Comparison of ENCODE assay signal across 7 cellular contexts in genomic region chr3:128154354-128154753, GRCh38. TPM values are rescaled to one million over a fixed set of nuclear protein-coding genes. Genes with fewer than 3 reads are reported as not detected.
DNase-seq lines count a peak whose midpoint lies in the region; ATAC-seq and TF ChIP-seq lines count a peak whose summit lies in the region.
"Not testable (repeated sequence)": the region's sequence is repeated elsewhere in the genome, so short reads cannot be mapped to it uniquely, and the experiment has no call there.

No MANE protein-coding gene starts in this region.

- not testable (repeated sequence) for DNase-seq in GM06990 (ENCODE audit: extremely low read depth, insufficient read length); NT2/D1 (ENCODE audit: low read depth, low spot score); activated CD8-positive, alpha-beta memory T cell treated with anti-CD3 and anti-CD28 coated beads, Interleukin-2, amount 10 ng/mL, durations not matched to agents 7 days and 5 days; central memory CD8-positive, alpha-beta T cell (ENCODE audit: low spot score in 2 of 2); heart left ventricle

- not testable (repeated sequence) for H3K9me3 ChIP-seq in NT2/D1 (ENCODE audit: insufficient read depth, low read length); heart left ventricle; muscle layer of colon (ENCODE audit: low read length); skeletal muscle satellite cell (replicated peaks; ENCODE audit: low read length)

- not testable (repeated sequence) for TF ChIP-seq CTCF in GM06990 (IDR thresholded peaks at IDR 0.05; ENCODE audit: insufficient read depth, low read length, poor library complexity, severe bottlenecking); heart left ventricle (IDR thresholded peaks at IDR 0.05)

- H3K9me3 Mint-ChIP-seq in activated CD8-positive, alpha-beta memory T cell treated with anti-CD3 and anti-CD28 coated beads, Interleukin-2, amount 10 ng/mL, durations not matched to agents 7 days and 5 days (ENCODE audit: low read depth); central memory CD8-positive, alpha-beta T cell: not testable (repeated sequence)

- TF ChIP-seq POLR2A in heart left ventricle (IDR thresholded peaks at IDR 0.05), result not testable (repeated sequence)

- H3K4me3 Mint-ChIP-seq in activated CD8-positive, alpha-beta memory T cell treated with anti-CD3 and anti-CD28 coated beads, Interleukin-2, amount 10 ng/mL, durations not matched to agents 7 days and 5 days, result peak overlapping the region; percentile 84
- H3K4me3 Mint-ChIP-seq in central memory CD8-positive, alpha-beta T cell, result peak overlapping the region; percentile 85

- H3K27ac ChIP-seq in heart left ventricle (peak overlapping the region in 11 of 12 donors; percentile 93 to 97 (median 94)), muscle layer of colon (ENCODE audit: low read depth, low read length) (peak overlapping the region; percentile 82)

- 86 to 90% (median 89%) methylated on average over 16 of the region's 16 CpGs for WGBS in heart left ventricle, 4 donors

- peaks cover 25% of the 10 kb centered on the region for H3K4me1 Mint-ChIP-seq in activated CD8-positive, alpha-beta memory T cell treated with anti-CD3 and anti-CD28 coated beads, Interleukin-2, amount 10 ng/mL, durations not matched to agents 7 days and 5 days
- peaks cover 26% of the 10 kb centered on the region for H3K4me1 Mint-ChIP-seq in central memory CD8-positive, alpha-beta T cell

- H3K27ac Mint-ChIP-seq in activated CD8-positive, alpha-beta memory T cell treated with anti-CD3 and anti-CD28 coated beads, Interleukin-2, amount 10 ng/mL, durations not matched to agents 7 days and 5 days, result peak overlapping the region; percentile 92
- peak overlapping the region; percentile 84 for H3K27ac Mint-ChIP-seq in central memory CD8-positive, alpha-beta T cell (ENCODE audit: low read depth)

- H3K36me3 ChIP-seq in GM06990 (ENCODE audit: control insufficient read depth, insufficient read depth, low read length); muscle layer of colon (ENCODE audit: insufficient read depth, low read length); skeletal muscle satellite cell (ENCODE audit: insufficient read depth, low read length): not testable (repeated sequence)
- peaks cover 22% of the 10 kb centered on the region for H3K36me3 ChIP-seq in NT2/D1 (ENCODE audit: insufficient read depth, insufficient read length, low read length)
- peaks cover 0 to 19% (median 6%) of the 10 kb centered on the region in 9 donors for H3K36me3 ChIP-seq in heart left ventricle

- CTCF ChIA-PET in activated CD8-positive, alpha-beta memory T cell treated with anti-CD3 and anti-CD28 coated beads, Interleukin-2, amount 10 ng/mL, durations not matched to agents 7 days and 5 days (lab: Charles Lee), result interaction anchor here (0.7 to 2.3 kb wide), 8 partner anchors 9 to 168 kb away, joined by 3 to 17 read pairs (median 3); partner anchors contain the start of gene RUVBL1

- peaks cover 28% of the 10 kb centered on the region for H3K36me3 Mint-ChIP-seq in activated CD8-positive, alpha-beta memory T cell treated with anti-CD3 and anti-CD28 coated beads, Interleukin-2, amount 10 ng/mL, durations not matched to agents 7 days and 5 days
- H3K36me3 Mint-ChIP-seq in central memory CD8-positive, alpha-beta T cell (ENCODE audit: insufficient read depth), result peaks cover 10% of the 10 kb centered on the region

- not testable (repeated sequence) for H3K27me3 ChIP-seq in GM06990 (replicated peaks; ENCODE audit: control insufficient read depth, insufficient read depth, low read length); NT2/D1 (ENCODE audit: insufficient read depth, insufficient read length); heart left ventricle; muscle layer of colon (ENCODE audit: control insufficient read depth in 1 of 2, insufficient read depth in 2 of 2, low read length in 2 of 2); skeletal muscle satellite cell (ENCODE audit: control insufficient read depth, insufficient read depth, low read length)

- not testable (repeated sequence) for H3K27me3 Mint-ChIP-seq in activated CD8-positive, alpha-beta memory T cell treated with anti-CD3 and anti-CD28 coated beads, Interleukin-2, amount 10 ng/mL, durations not matched to agents 7 days and 5 days; central memory CD8-positive, alpha-beta T cell

- peak overlapping the region; percentile 95 for H3K9ac ChIP-seq in NT2/D1 (ENCODE audit: insufficient read length, low read depth)
- peak overlapping the region; percentile 53 for H3K9ac ChIP-seq in muscle layer of colon (ENCODE audit: low read length)
- H3K9ac ChIP-seq in skeletal muscle satellite cell (ENCODE audit: low read depth, low read length), result peak overlapping the region; percentile 87

- not testable (repeated sequence) for H3K4me1 ChIP-seq in NT2/D1 (ENCODE audit: insufficient read depth, insufficient read length); muscle layer of colon (ENCODE audit: insufficient read depth, low read length); skeletal muscle satellite cell (ENCODE audit: control insufficient read depth, insufficient read depth, low read length)
- peaks cover 0 to 31% (median 16%) of the 10 kb centered on the region in 12 donors for H3K4me1 ChIP-seq in heart left ventricle

- ATAC-seq in activated CD8-positive, alpha-beta memory T cell treated with anti-CD3 and anti-CD28 coated beads, Interleukin-2, amount 10 ng/mL, durations not matched to agents 7 days and 5 days; central memory CD8-positive, alpha-beta T cell (replicated peaks; ENCODE audit: extremely low read depth, poor library complexity, severe bottlenecking); heart left ventricle: not testable (repeated sequence)

- H3K4me2 ChIP-seq in skeletal muscle satellite cell (ENCODE audit: low read length), result peak overlapping the region; percentile 84

- H3K4me3 ChIP-seq in GM06990 (replicated peaks; ENCODE audit: low read depth, low read length) (peak overlapping the region; percentile 97), NT2/D1 (ENCODE audit: insufficient read length, low read depth) (peak overlapping the region; percentile 99), heart left ventricle (peak overlapping the region in 11 of 12 donors; percentile 74 to 99 (median 95)), muscle layer of colon (ENCODE audit: low read depth in 1 of 2, low read length in 2 of 2) (peak overlapping the region in 1 of 2 donors; percentile 63), skeletal muscle satellite cell (ENCODE audit: low read length) (peak overlapping the region; percentile 89)

- intact Hi-C loops in heart left ventricle (cut with DNase I), result not testable (repeated sequence)

RNA-seq across cellular contexts. Expression of gene EEFSEC, which starts 1.1 kb away (rescaled TPM):
- 10 to 100 TPM; 19.4 to 19.7 TPM for total RNA-seq in activated CD8-positive, alpha-beta memory T cell treated with anti-CD3 and anti-CD28 coated beads, Interleukin-2, amount 10 ng/mL, durations not matched to agents 7 days and 5 days
- total RNA-seq in heart left ventricle, result 10 to 100 TPM; 17.8 to 48.0 (median 23.7) TPM
- 10 to 100 TPM; 17.5 to 19.4 TPM for polyA plus RNA-seq in heart left ventricle
- 4.6 and 7.4 TPM in 2 replicates for total RNA-seq in skeletal muscle satellite cell (2012; rRNA removed)

RNA-seq across cellular contexts. Expression of gene RUVBL1, which starts 30.7 kb away (rescaled TPM):
- 10 to 100 TPM; 63.8 to 73.5 TPM for total RNA-seq in activated CD8-positive, alpha-beta memory T cell treated with anti-CD3 and anti-CD28 coated beads, Interleukin-2, amount 10 ng/mL, durations not matched to agents 7 days and 5 days
- 10 to 100 TPM; 19.1 to 39.9 (median 26.2) TPM for total RNA-seq in heart left ventricle
- 10 to 100 TPM; 14.1 to 44.6 TPM for polyA plus RNA-seq in heart left ventricle
- 86.9 and 91.5 TPM in 2 replicates for total RNA-seq in skeletal muscle satellite cell (2012; rRNA removed)
